42 cellular contexts compared by ENCODE assay signal in genomic region chrX:70138622-70139021, GRCh38. TPM values are rescaled to one million over a fixed set of nuclear protein-coding genes. Genes with fewer than 3 reads are reported as not detected.
"Had no signal": no experiment of that assay in that cellular context is flagged by ENCODE, and none has a peak within 500 bp of the region (broad histone marks: within the 10 kb centered on the region; RNA-seq: fewer than 3 reads in every experiment).

No MANE protein-coding gene starts in this region.

- H3K4me1 ChIP-seq: ascending aorta, breast epithelium had no signal

- FAIRE-seq: bronchial epithelial cell had no signal

- H3K9me3 Mint-ChIP-seq: activated naive CD4-positive, alpha-beta T cell treated with anti-CD3 and anti-CD28 coated beads for 36 hours; activated naive CD4-positive, alpha-beta T cell treated with anti-CD3 and anti-CD28 coated beads, Interleukin-2, amount 10 ng/mL, durations not matched to agents 7 days and 5 days; activated naive CD4-positive, alpha-beta T cell treated with anti-CD3 and anti-CD28 coated beads, Interleukin-2, amount 50 U/mL, for 24 hours; activated naive CD4-positive, alpha-beta T cell treated with anti-CD3 and anti-CD28 coated beads, Interleukin-2, amount 50 U/mL, for 72 hours; activated naive CD8-positive, alpha-beta T cell treated with anti-CD3 and anti-CD28 coated beads for 36 hours; activated naive CD8-positive, alpha-beta T cell treated with anti-CD3 and anti-CD28 coated beads, Interleukin-2, amount 10 ng/mL, durations not matched to agents 7 days and 5 days; activated naive CD8-positive, alpha-beta T cell treated with anti-CD3 and anti-CD28 coated beads, Interleukin-2, amount 50 U/mL, for 24 hours; activated T-cell treated with anti-CD3 and anti-CD28 coated beads, Interleukin-2, amount 50 U/mL, for 24 hours; activated T-cell treated with anti-CD3 and anti-CD28 coated beads, Interleukin-2, amount 50 U/mL, for 4 hours; activated T-cell treated with anti-CD3 and anti-CD28 coated beads, Interleukin-2, amount 50 U/mL, for 72 hours; activated T-helper 1 cell treated with anti-CD3 and anti-CD28 coated beads, Interleukin-12 subunit alpha, Interleukin-12 subunit beta, Interleukin-2, Interleukin-4 antibody, amounts not matched to agents 30 ng/mL and 10 ng/mL and 1 ng/mL, durations not matched to agents 14 hours and 24 hours and 36 hours; activated T-helper 17 cell treated with anti-CD3 and anti-CD28 coated beads, Interleukin-2, amount 50 U/mL, for 72 hours; activated T-helper 2 cell treated with anti-CD3 and anti-CD28 coated beads, Interferon-gamma antibody, Interleukin-2, Interleukin-4, amounts not matched to agents 10 μg/mL and 5 μg/mL and 100 μg/mL, durations not matched to agents 14 hours and 24 hours and 36 hours; central memory CD8-positive, alpha-beta T cell had no signal

- H3K4me3 Mint-ChIP-seq: activated naive CD4-positive, alpha-beta T cell treated with anti-CD3 and anti-CD28 coated beads for 36 hours; activated naive CD4-positive, alpha-beta T cell treated with anti-CD3 and anti-CD28 coated beads, Interleukin-2, amount 10 ng/mL, durations not matched to agents 7 days and 5 days; activated naive CD4-positive, alpha-beta T cell treated with anti-CD3 and anti-CD28 coated beads, Interleukin-2, amount 50 U/mL, for 24 hours; activated naive CD8-positive, alpha-beta T cell; activated naive CD8-positive, alpha-beta T cell treated with anti-CD3 and anti-CD28 coated beads for 36 hours; activated naive CD8-positive, alpha-beta T cell treated with anti-CD3 and anti-CD28 coated beads, Interleukin-2, amount 10 ng/mL, durations not matched to agents 7 days and 5 days; activated naive CD8-positive, alpha-beta T cell treated with anti-CD3 and anti-CD28 coated beads, Interleukin-2, amount 50 U/mL, for 24 hours; activated T-cell treated with anti-CD3 and anti-CD28 coated beads, Interleukin-2, amount 50 U/mL, for 24 hours; activated T-cell treated with anti-CD3 and anti-CD28 coated beads, Interleukin-2, amount 50 U/mL, for 4 hours; activated T-cell treated with anti-CD3 and anti-CD28 coated beads, Interleukin-2, amount 50 U/mL, for 72 hours; activated T-helper 1 cell treated with anti-CD3 and anti-CD28 coated beads, Interleukin-12 subunit alpha, Interleukin-12 subunit beta, Interleukin-2, Interleukin-4 antibody, amounts not matched to agents 30 ng/mL and 10 ng/mL and 1 ng/mL, durations not matched to agents 14 hours and 24 hours and 36 hours; activated T-helper 17 cell treated with anti-CD3 and anti-CD28 coated beads, Interleukin-2, amount 50 U/mL, for 72 hours; brain; central memory CD8-positive, alpha-beta T cell had no signal

- H3K4me3 ChIP-seq: adrenal gland, ascending aorta, body of pancreas, breast epithelium, cardiac muscle cell had no signal

- H3K36me3 ChIP-seq: adrenal gland, brain microvascular endothelial cell, breast epithelium had no signal

- DNase-seq: activated effector memory CD4-positive, alpha-beta T cell treated with anti-CD3 and anti-CD28 coated beads, Interleukin-2, amount 50 U/mL, for 16 hours; activated effector memory CD4-positive, alpha-beta T cell treated with Interleukin-2 at 50 U/mL for 16 hours; activated gamma-delta T cell; activated gamma-delta T cell treated with Interleukin-2 at 50 U/mL for 16 hours; activated naive CD4-positive, alpha-beta T cell; activated naive CD4-positive, alpha-beta T cell treated with anti-CD3 and anti-CD28 coated beads for 36 hours; activated naive CD4-positive, alpha-beta T cell treated with anti-CD3 and anti-CD28 coated beads, Interleukin-2, amount 10 ng/mL, durations not matched to agents 7 days and 5 days; activated naive CD4-positive, alpha-beta T cell treated with anti-CD3 and anti-CD28 coated beads, Interleukin-2, amount 50 U/mL, for 16 hours; activated naive CD4-positive, alpha-beta T cell treated with Interleukin-2 at 50 U/mL for 16 hours; activated naive CD8-positive, alpha-beta T cell treated with anti-CD3 and anti-CD28 coated beads for 36 hours; activated naive CD8-positive, alpha-beta T cell treated with anti-CD3 and anti-CD28 coated beads, Interleukin-2, amount 10 ng/mL, durations not matched to agents 7 days and 5 days; activated naive CD8-positive, alpha-beta T cell treated with anti-CD3 and anti-CD28 coated beads, Interleukin-2, amount 50 U/mL, for 24 hours; activated T-cell treated with anti-CD3 and anti-CD28 coated beads, Interleukin-2, amount 50 U/mL, for 1 hour; activated T-cell treated with anti-CD3 and anti-CD28 coated beads, Interleukin-2, amount 50 U/mL, for 24 hours; activated T-cell treated with anti-CD3 and anti-CD28 coated beads, Interleukin-2, amount 50 U/mL, for 4 hours; activated T-cell treated with anti-CD3 and anti-CD28 coated beads, Interleukin-2, amount 50 U/mL, for 48 hours; activated T-cell treated with anti-CD3 and anti-CD28 coated beads, Interleukin-2, amount 50 U/mL, for 72 hours; adrenal gland; amniotic stem cell; amygdala; anterior cingulate cortex; aorta; body of pancreas; brain microvascular endothelial cell; caudate nucleus; central memory CD4-positive, alpha-beta T cell; cerebellar nuclear complex had no signal

- H3K27me3 Mint-ChIP-seq: activated naive CD4-positive, alpha-beta T cell treated with anti-CD3 and anti-CD28 coated beads, Interleukin-2, amount 10 ng/mL, durations not matched to agents 7 days and 5 days; activated naive CD4-positive, alpha-beta T cell treated with anti-CD3 and anti-CD28 coated beads, Interleukin-2, amount 50 U/mL, for 24 hours; activated naive CD8-positive, alpha-beta T cell; activated naive CD8-positive, alpha-beta T cell treated with anti-CD3 and anti-CD28 coated beads for 36 hours; activated naive CD8-positive, alpha-beta T cell treated with anti-CD3 and anti-CD28 coated beads, Interleukin-2, amount 10 ng/mL, durations not matched to agents 7 days and 5 days; activated naive CD8-positive, alpha-beta T cell treated with anti-CD3 and anti-CD28 coated beads, Interleukin-2, amount 50 U/mL, for 24 hours; activated T-helper 17 cell treated with anti-CD3 and anti-CD28 coated beads, Interleukin-2, amount 50 U/mL, for 72 hours; central memory CD8-positive, alpha-beta T cell had no signal

- ATAC-seq: activated naive CD4-positive, alpha-beta T cell treated with anti-CD3 and anti-CD28 coated beads, Interleukin-2, amount 50 U/mL, for 72 hours; activated naive CD8-positive, alpha-beta T cell treated with anti-CD3 and anti-CD28 coated beads, Interleukin-2, amount 50 U/mL, for 24 hours; activated T-cell treated with anti-CD3 and anti-CD28 coated beads, Interleukin-2, amount 50 U/mL, for 4 hours; activated T-cell treated with anti-CD3 and anti-CD28 coated beads, Interleukin-2, amount 50 U/mL, for 72 hours; activated T-helper 17 cell treated with anti-CD3 and anti-CD28 coated beads, Interleukin-2, amount 50 U/mL, for 72 hours; body of pancreas had no signal

- H3K27ac ChIP-seq: adrenal gland, ascending aorta, body of pancreas, brain microvascular endothelial cell, breast epithelium, cardiac muscle cell had no signal

- H3K9me3 ChIP-seq: adrenal gland, ascending aorta, body of pancreas, breast epithelium had no signal

- H3K27me3 ChIP-seq: adrenal gland, ascending aorta, body of pancreas, brain microvascular endothelial cell, cardiac muscle cell had no signal

- H3K27ac Mint-ChIP-seq: activated naive CD4-positive, alpha-beta T cell treated with anti-CD3 and anti-CD28 coated beads for 36 hours; activated naive CD4-positive, alpha-beta T cell treated with anti-CD3 and anti-CD28 coated beads, Interleukin-2, amount 10 ng/mL, durations not matched to agents 7 days and 5 days; activated naive CD4-positive, alpha-beta T cell treated with anti-CD3 and anti-CD28 coated beads, Interleukin-2, amount 50 U/mL, for 24 hours; activated naive CD8-positive, alpha-beta T cell; activated naive CD8-positive, alpha-beta T cell treated with anti-CD3 and anti-CD28 coated beads for 36 hours; activated naive CD8-positive, alpha-beta T cell treated with anti-CD3 and anti-CD28 coated beads, Interleukin-2, amount 10 ng/mL, durations not matched to agents 7 days and 5 days; activated T-cell treated with anti-CD3 and anti-CD28 coated beads, Interleukin-2, amount 50 U/mL, for 24 hours; activated T-cell treated with anti-CD3 and anti-CD28 coated beads, Interleukin-2, amount 50 U/mL, for 72 hours; activated T-helper 1 cell treated with anti-CD3 and anti-CD28 coated beads, Interleukin-12 subunit alpha, Interleukin-12 subunit beta, Interleukin-2, Interleukin-4 antibody, amounts not matched to agents 30 ng/mL and 10 ng/mL and 1 ng/mL, durations not matched to agents 14 hours and 24 hours and 36 hours; activated T-helper 2 cell treated with anti-CD3 and anti-CD28 coated beads, Interferon-gamma antibody, Interleukin-2, Interleukin-4, amounts not matched to agents 10 μg/mL and 5 μg/mL and 100 μg/mL, durations not matched to agents 14 hours and 24 hours and 36 hours; brain had no signal

RNA-seq across cellular contexts. Expression of gene DGAT2L6, which starts 38.7 kb away (rescaled TPM):
- total RNA-seq: activated naive CD4-positive, alpha-beta T cell treated with anti-CD3 and anti-CD28 coated beads for 36 hours; activated naive CD4-positive, alpha-beta T cell treated with anti-CD3 and anti-CD28 coated beads, Interleukin-2, amount 50 U/mL, for 72 hours; activated naive CD8-positive, alpha-beta T cell treated with anti-CD3 and anti-CD28 coated beads for 36 hours; activated naive CD8-positive, alpha-beta T cell treated with anti-CD3 and anti-CD28 coated beads, Interleukin-2, amount 10 ng/mL, durations not matched to agents 7 days and 5 days; activated T-cell treated with anti-CD3 and anti-CD28 coated beads, Interleukin-2, amount 50 U/mL, for 4 hours; activated T-cell treated with anti-CD3 and anti-CD28 coated beads, Interleukin-2, amount 50 U/mL, for 72 hours; activated T-helper 1 cell treated with anti-CD3 and anti-CD28 coated beads, Interleukin-12 subunit alpha, Interleukin-12 subunit beta, Interleukin-2, Interleukin-4 antibody, amounts not matched to agents 30 ng/mL and 10 ng/mL and 1 ng/mL, durations not matched to agents 14 hours and 24 hours and 36 hours; activated T-helper 2 cell treated with anti-CD3 and anti-CD28 coated beads, Interferon-gamma antibody, Interleukin-2, Interleukin-4, amounts not matched to agents 10 μg/mL and 5 μg/mL and 100 μg/mL, durations not matched to agents 14 hours and 24 hours and 36 hours; adrenal gland; aorta; ascending aorta; body of pancreas; breast epithelium; bronchial epithelial cell; cardiac muscle cell; cardiac septum; cerebellum; chondrocyte had no signal
